Comparison of ENCODE assay signal across 12 cellular contexts in genomic region chr12:113162102-113163029, GRCh38. TPM values are rescaled to one million over a fixed set of nuclear protein-coding genes. Genes with fewer than 3 reads are reported as not detected.
DNase-seq lines count a peak whose midpoint lies in the region; ATAC-seq, FAIRE-seq and TF ChIP-seq lines count a peak whose summit lies in the region.
"Had no signal": no experiment of that assay in that cellular context is flagged by ENCODE, and none has a peak within 500 bp of the region (broad histone marks: within the 10 kb centered on the region; RNA-seq: fewer than 3 reads in every experiment).

No MANE protein-coding gene starts in this region.

- DNase-seq in RPMI7951 (ENCODE audit: low read depth): peak; percentile 56
- DNase-seq in fibroblast of pulmonary artery (ENCODE audit: low read depth): peak; percentile 46
- peak in 5 of 6 donors; percentile 47 to 86 (median 74) for DNase-seq in pancreas
- no peak for DNase-seq in cerebellar nuclear complex (lab: John Stamatoyannopoulos, UW)
- DNase-seq in activated CD4-positive, CD25-positive, alpha-beta regulatory T cell treated with anti-CD3 and anti-CD28 coated beads, Interleukin-2, amount 50 U/mL, for 72 hours: no peak
- no peak for DNase-seq in stimulated activated CD4-positive, alpha-beta T cell treated with anti-CD3 and anti-CD28 coated beads, Interleukin-12 subunit alpha, Interleukin-12 subunit beta, amount 100 ng/mL, for 4 hours
- DNase-seq: NCI-H446 treated with DMSO at 0.1 percent for 48 hours had no signal

- H3K9me3 ChIP-seq in HEK293 (ENCODE audit: control insufficient read depth, insufficient read depth, low read depth, low read length) (no peaks in the 10 kb centered on the region), pancreas (no peaks in the 10 kb centered on the region)
- H3K9me3 ChIP-seq: prostate gland had no signal

- WGBS in pancreas, 2 donors: 81% methylated on average over 25 of the region's 25 CpGs

- peak; percentile 79 to 90 (median 85) for ATAC-seq in pancreas

- FAIRE-seq in pancreas (lab: Jason Lieb, UNC): no peak
- FAIRE-seq: islet of Langerhans had no signal

- TF ChIP-seq CTCF in HEK293 (tag by site-specific recombination; IDR thresholded peaks at IDR 0.05): no peak
- no peak for TF ChIP-seq CTCF in fibroblast of pulmonary artery (IDR thresholded peaks at IDR 0.05; ENCODE audit: low read length, missing control alignments)
- no peak for TF ChIP-seq CTCF in pancreas (IDR thresholded peaks at IDR 0.05)

- POLR2A ChIA-PET in HEK293 (lab: Yijun Ruan, JAX): interaction anchor here (0.6 to 1.9 kb wide), 5 partner anchors 9 to 1237 kb away, joined by 3 to 17 read pairs (median 4); partner anchors contain the start of genes DDX54 and RITA1

- H3K36me3 ChIP-seq in HEK293 (ENCODE audit: control insufficient read depth in 2 of 2, insufficient read depth in 1 of 2, low read length in 2 of 2) (peaks cover 4 to 88% of the 10 kb centered on the region in 2 experiments; a peak in 2 of 3 replicates), pancreas (peaks cover 0 to 75% (median 26%) of the 10 kb centered on the region in 3 donors)

- intact Hi-C loops in pancreas (cut with DNase I): loop anchor here in 1 of 3 donors (10.0 kb wide), 1 partner anchor 58 kb away; no protein-coding TSS in a partner anchor

- no peak overlapping the region for H3K4me3 ChIP-seq in HEK293 (ENCODE audit: low read depth, low read length)
- H3K4me3 ChIP-seq in fibroblast of pulmonary artery (replicated peaks; ENCODE audit: low read depth, low read length): no peak overlapping the region
- no peak overlapping the region for H3K4me3 ChIP-seq in pancreas
- H3K4me3 ChIP-seq: prostate gland had no signal

- H3K27me3 ChIP-seq in pancreas: no peaks in the 10 kb centered on the region
- H3K27me3 ChIP-seq: dorsolateral prefrontal cortex had no signal

- CTCF ChIA-PET in HEK293 (lab: Yijun Ruan, JAX): interaction anchor here (0.6 to 1.9 kb wide), 6 partner anchors 9 to 114 kb away, joined by 3 to 13 read pairs (median 6); no protein-coding TSS in a partner anchor

- H3K4me1 ChIP-seq in HEK293 (ENCODE audit: control insufficient read depth, insufficient read depth, low read length) (no peaks in the 10 kb centered on the region; the same call in 1 of the 2 replicates), pancreas (no peaks in the 10 kb centered on the region)
- H3K4me1 ChIP-seq: prostate gland had no signal

- H3K27ac ChIP-seq in HEK293 (ENCODE audit: extremely low read depth, low read depth, low read length): no peak overlapping the region
- no peak overlapping the region for H3K27ac ChIP-seq in pancreas
- H3K27ac ChIP-seq: dorsolateral prefrontal cortex, prostate gland had no signal

TF ChIP-seq in HEK293, 187 proteins besides CTCF, POLR2A, EP300 and RAD21 (continues in another document):
- TF ChIP-seq KLF10 (tag by site-specific recombination; IDR thresholded peaks at IDR 0.05) (0 out of 2 replicates have a peak, but pooled peaks have one; percentile 10), ZNF416 (tag by site-specific recombination; IDR thresholded peaks at IDR 0.05) (no peak), ZNF580 (tag by site-specific recombination; IDR thresholded peaks at IDR 0.05) (no peak), ZFP69B (tag by site-specific recombination; IDR thresholded peaks at IDR 0.05) (no peak), ZNF157 (tag by site-specific recombination; IDR thresholded peaks at IDR 0.05) (no peak), ZNF626 (tag by site-specific recombination; IDR thresholded peaks at IDR 0.05) (no peak), HOXC10 (CRISPR knock-in tag; IDR thresholded peaks at IDR 0.05) (no peak), ZNF624 (tag by site-specific recombination; IDR thresholded peaks at IDR 0.05) (no peak), ZNF660 (tag by site-specific recombination; IDR thresholded peaks at IDR 0.05) (no peak), KLF16 (tag by site-specific recombination; IDR thresholded peaks at IDR 0.05) (no peak), HOXA7 (CRISPR knock-in tag; IDR thresholded peaks at IDR 0.05; ENCODE audit: borderline replicate concordance) (no peak), REST (tag by site-specific recombination; IDR thresholded peaks at IDR 0.05) (no peak), ZNF76 (tag by site-specific recombination; IDR thresholded peaks at IDR 0.05; ENCODE audit: borderline replicate concordance, low read depth) (no peak), ZNF704 (tag by site-specific recombination; IDR thresholded peaks at IDR 0.05) (no peak), ZNF654 (tag by site-specific recombination; IDR thresholded peaks at IDR 0.05; ENCODE audit: low read depth) (no peak), ZNF146 (tag by site-specific recombination; IDR thresholded peaks at IDR 0.05) (no peak), ZNF549 (tag by site-specific recombination; IDR thresholded peaks at IDR 0.05) (no peak), ZIC2 (tag by site-specific recombination; IDR thresholded peaks at IDR 0.05) (peak; percentile 78), ZNF24 (tag by site-specific recombination; IDR thresholded peaks at IDR 0.05) (no peak), ZNF777 (tag by site-specific recombination; IDR thresholded peaks at IDR 0.05; ENCODE audit: borderline replicate concordance) (no peak), ZNF707 (tag by site-specific recombination; IDR thresholded peaks at IDR 0.05) (no peak), ZBTB6 (tag by site-specific recombination; IDR thresholded peaks at IDR 0.05) (peak; percentile 16; the same call in 1 of the 2 replicates), SETDB1 (IDR thresholded peaks at IDR 0.05; ENCODE audit: insufficient read length, low read length) (no peak), ZNF600 (tag by site-specific recombination; IDR thresholded peaks at IDR 0.05) (peak; percentile 80), ZNF792 (tag by site-specific recombination; IDR thresholded peaks at IDR 0.05) (peak; percentile 93)

RNA-seq across cellular contexts. Expression of gene CFAP73, which starts 12.8 kb away (rescaled TPM):
- total RNA-seq in RPMI7951 (2014; rRNA removed; shearing (Covaris generic)): not detected in 2 replicates
- under 1 TPM in 3 of 6 donors, not detected in 3; 0.12 to 0.23 (median 0.22) TPM for total RNA-seq in pancreas
- polyA plus RNA-seq in pancreas: under 1 TPM; 0.42 to 0.61 TPM

RNA-seq across cellular contexts. Expression of gene DDX54, which starts 22.9 kb away (rescaled TPM):
- 17.2 and 20.7 TPM in 2 replicates for total RNA-seq in RPMI7951 (2014; rRNA removed; shearing (Covaris generic))
- total RNA-seq in pancreas: 10 to 100 TPM; 30.0 to 71.4 (median 54.6) TPM
- 10 to 100 TPM; 51.8 to 59.7 TPM for polyA plus RNA-seq in pancreas

RNA-seq across cellular contexts. Expression of gene RITA1, which starts 23.2 kb away (rescaled TPM):
- 39.5 and 43.0 TPM in 2 replicates for total RNA-seq in RPMI7951 (2014; rRNA removed; shearing (Covaris generic))
- total RNA-seq in pancreas: 1 to 10 TPM; 4.8 to 8.6 (median 5.4) TPM
- polyA plus RNA-seq in pancreas: 1 to 10 TPM; 5.0 to 8.9 TPM

RNA-seq across cellular contexts. Expression of gene RASAL1, which starts 26.8 kb away (rescaled TPM):
- total RNA-seq in RPMI7951 (2014; rRNA removed; shearing (Covaris generic)): not detected in 2 replicates
- 1 to 10 TPM in 5 of 6 donors, under 1 TPM in 1; 0.79 to 4.1 (median 1.9) TPM for total RNA-seq in pancreas
- 10 to 100 TPM in 1 of 2 donors, 1 to 10 TPM in 1; 6.7 to 12.1 TPM for polyA plus RNA-seq in pancreas
- total RNA-seq: T-helper 1 cell treated with Interleukin-12 subunit alpha and Interleukin-12 subunit beta and Interleukin-4 antibody, amounts not matched to agents 30 ng/mL and 1 ng/mL, for 36 hours had no signal

RNA-seq across cellular contexts. Expression of gene TPCN1, which starts 58.9 kb away (rescaled TPM):
- 30.4 and 38.6 TPM in 2 replicates for total RNA-seq in RPMI7951 (2014; rRNA removed; shearing (Covaris generic))
- total RNA-seq in pancreas: 10 to 100 TPM; 39.4 to 80.4 (median 52.0) TPM
- 10 to 100 TPM; 73.1 to 83.4 TPM for polyA plus RNA-seq in pancreas

Comparison
In these comparisons a context has a peak if more than half of its experiments do, and no peak if none do; other contexts are left out.
1. DNase-seq: peak in RPMI7951 (single experiment), fibroblast of pulmonary artery (single experiment) and pancreas (5 of 6); none in cerebellar nuclear complex (0 of 2), activated CD4-positive, CD25-positive, alpha-beta regulatory T cell treated with anti-CD3 and anti-CD28 coated beads, Interleukin-2, amount 50 U/mL, for 72 hours (single experiment) and stimulated activated CD4-positive, alpha-beta T cell treated with anti-CD3 and anti-CD28 coated beads, Interleukin-12 subunit alpha, Interleukin-12 subunit beta, amount 100 ng/mL, for 4 hours (single experiment).